8 cellular contexts compared by ENCODE assay signal in genomic region chr7:40329601-40330153, GRCh38.
A peak's percentile ranks its signal among the peaks of the same experiment; 100 is the strongest.
DNase-seq lines count a peak whose midpoint lies in the region; ATAC-seq and TF ChIP-seq lines count a peak whose summit lies in the region.

No MANE protein-coding gene starts in this region.

- POLR2A ChIA-PET in naive thymus-derived CD4-positive, alpha-beta T cell (lab: Charles Lee), result no interaction called here

- no peak overlapping the region for H3K27ac Mint-ChIP-seq in naive thymus-derived CD4-positive, alpha-beta T cell

- DNase-seq in AG08396 (ENCODE audit: low spot score) (peak; percentile 51), GM13977 (ENCODE audit: low spot score) (peak; percentile 44), RKO (ENCODE audit: low spot score) (peak; percentile 58), epithelial cell of prostate (ENCODE audit: low read depth, low spot score) (peak; percentile 3), MV-4-11 (lab: John Stamatoyannopoulos, UW) (no peak)
- DNase-seq in naive thymus-derived CD4-positive, alpha-beta T cell, result peak in 5 of 9 donors; percentile 11 to 30 (median 26)

- H3K9me3 ChIP-seq in naive thymus-derived CD4-positive, alpha-beta T cell (ENCODE audit: control insufficient read depth in 2 of 3, low read length in 3 of 3), result no peaks in the 10 kb centered on the region

- H3K27ac ChIP-seq in epithelial cell of prostate, result no peak overlapping the region
- no peak overlapping the region for H3K27ac ChIP-seq in naive thymus-derived CD4-positive, alpha-beta T cell (ENCODE audit: low read depth, low read length)

- H3K27me3 ChIP-seq in naive thymus-derived CD4-positive, alpha-beta T cell (ENCODE audit: control insufficient read depth in 2 of 2, insufficient read depth in 2 of 2, low read length in 2 of 2), result no peaks in the 10 kb centered on the region

- TF ChIP-seq EP300 in Ishikawa (IDR thresholded peaks at IDR 0.05; ENCODE audit: borderline replicate concordance), result no peak

- in situ Hi-C loops in GM13977 (cut with MboI; ENCODE audit: low pct_unique_long_range_greater_than_20kb, low sequenced_read_pairs, unreplicated experiment), result no loop called here

- H3K36me3 Mint-ChIP-seq in naive thymus-derived CD4-positive, alpha-beta T cell, result no peaks in the 10 kb centered on the region

- no peaks in the 10 kb centered on the region for H3K4me1 ChIP-seq in naive thymus-derived CD4-positive, alpha-beta T cell (ENCODE audit: control insufficient read depth in 2 of 2, insufficient read depth in 2 of 2, low read length in 2 of 2)

- CTCF ChIA-PET in naive thymus-derived CD4-positive, alpha-beta T cell (lab: Charles Lee), result no interaction called here

- no peaks in the 10 kb centered on the region for H3K36me3 ChIP-seq in naive thymus-derived CD4-positive, alpha-beta T cell (ENCODE audit: control insufficient read depth in 2 of 3, insufficient read depth in 3 of 3, low read length in 3 of 3)

- peaks cover 0 to 3% (median 0%) of the 10 kb centered on the region in 11 donors for H3K9me3 Mint-ChIP-seq in naive thymus-derived CD4-positive, alpha-beta T cell

- H3K4me1 Mint-ChIP-seq in naive thymus-derived CD4-positive, alpha-beta T cell, result no peaks in the 10 kb centered on the region

- peak; percentile 67 for TF ChIP-seq CTCF in GM13977 (IDR thresholded peaks at IDR 0.05; ENCODE audit: extremely low read depth, insufficient read depth, missing control alignments)

- TF ChIP-seq RAD21 in Ishikawa (IDR thresholded peaks at IDR 0.05; ENCODE audit: low read depth), result peak; percentile 70

- ATAC-seq in naive thymus-derived CD4-positive, alpha-beta T cell, result no peak
- ATAC-seq in GM18858 (IDR thresholded peaks at IDR 0.05; ENCODE audit: unreplicated experiment), result no peak

- H3K27me3 Mint-ChIP-seq in naive thymus-derived CD4-positive, alpha-beta T cell, result no peaks in the 10 kb centered on the region

- intact Hi-C loops in naive thymus-derived CD4-positive, alpha-beta T cell (cut with micrococcal nuclease), result loop anchor here (1.0 to 5.0 kb wide), 5 partner anchors 97 to 1375 kb away; partner anchors contain the start of gene INHBA (in 1 of the 2)

- no peak overlapping the region for H3K4me3 Mint-ChIP-seq in naive thymus-derived CD4-positive, alpha-beta T cell

- H3K4me3 ChIP-seq in naive thymus-derived CD4-positive, alpha-beta T cell (ENCODE audit: low read length), result no peak overlapping the region

TF ChIP-seq in Ishikawa, 13 proteins besides CTCF, POLR2A, EP300 and RAD21:
- TF ChIP-seq NFIC (IDR thresholded peaks at IDR 0.05), result no peak
